ENCODE assay signal across 8 cellular contexts in the genomic region with DNA sequence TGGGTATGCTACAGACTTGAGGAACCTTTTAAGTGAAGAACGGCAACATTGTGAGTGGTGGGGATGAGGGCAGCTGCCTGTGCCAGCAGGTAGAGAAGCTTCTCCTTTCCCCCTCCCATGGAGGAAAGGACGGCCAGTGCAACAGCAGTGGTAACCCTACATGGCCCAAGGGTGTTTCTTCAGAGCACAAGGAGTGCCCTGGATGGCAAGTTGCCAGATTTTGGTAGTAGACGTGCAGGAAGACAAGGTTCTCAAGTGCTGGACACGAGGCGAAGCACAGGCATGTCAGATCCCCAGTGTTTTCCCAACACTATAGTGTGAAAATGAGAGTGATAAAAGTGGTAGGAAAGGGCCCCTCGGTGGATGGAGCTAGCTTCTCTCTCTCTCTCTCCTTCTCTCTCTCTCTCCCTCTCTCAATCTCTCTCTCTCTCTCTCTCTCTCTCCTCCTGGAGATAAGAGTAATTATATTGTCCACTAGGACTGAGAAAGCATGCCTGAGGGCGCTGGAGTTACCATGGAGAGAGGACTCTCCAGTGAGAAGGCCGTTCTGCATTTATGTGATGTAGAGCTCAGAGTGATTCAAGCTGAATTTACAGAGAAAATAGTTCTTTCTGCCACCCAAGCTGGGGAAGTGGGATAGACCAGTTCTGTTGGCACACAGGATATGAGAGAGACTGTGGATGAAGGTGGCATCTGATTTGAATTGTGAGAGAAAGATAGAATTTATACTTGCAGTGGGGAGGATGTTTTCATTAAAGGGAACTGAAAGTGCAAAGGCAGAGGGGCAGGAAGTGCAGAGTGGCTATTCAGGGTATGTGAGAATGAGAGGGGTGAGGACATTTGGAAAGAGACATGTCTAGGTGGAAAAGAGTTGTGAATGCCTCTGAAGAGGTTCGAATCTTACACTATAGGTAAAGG. TPM values are rescaled to one million over a fixed set of nuclear protein-coding genes. Genes with fewer than 3 reads are reported as not detected.
DNase-seq lines count a peak whose midpoint lies in the region; ATAC-seq, FAIRE-seq and TF ChIP-seq lines count a peak whose summit lies in the region.

No MANE protein-coding gene starts in this region.

- H3K4me3 ChIP-seq in bronchial epithelial cell (ENCODE audit: low read depth, low read length) = no peak overlapping the region
- H3K4me3 ChIP-seq in prostate gland = no peak overlapping the region
- no peak overlapping the region for H3K4me3 ChIP-seq in tibial artery

- no peak for TF ChIP-seq POLR2A in prostate gland (IDR thresholded peaks at IDR 0.05)

- FAIRE-seq in bronchial epithelial cell (lab: Jason Lieb, UNC) = no peak

- H3K4me1 ChIP-seq in prostate gland (replicated peaks) (no peaks in the 10 kb centered on the region), tibial artery (no peaks in the 10 kb centered on the region)

- H3K36me3 ChIP-seq in bronchial epithelial cell (ENCODE audit: control insufficient read depth, insufficient read depth, low read length) = no peaks in the 10 kb centered on the region
- no peaks in the 10 kb centered on the region for H3K36me3 ChIP-seq in prostate gland
- no peaks in the 10 kb centered on the region for H3K36me3 ChIP-seq in tibial artery

- peaks cover 8% of the 10 kb centered on the region for H3K4me1 Mint-ChIP-seq in activated T-cell treated with anti-CD3 and anti-CD28 coated beads, Interleukin-2, amount 50 U/mL, for 24 hours (ENCODE audit: low read depth)
- no peaks in the 10 kb centered on the region for H3K4me1 Mint-ChIP-seq in chondrocyte (ENCODE audit: low read depth)

- no peaks in the 10 kb centered on the region for H3K9me3 Mint-ChIP-seq in activated T-cell treated with anti-CD3 and anti-CD28 coated beads, Interleukin-2, amount 50 U/mL, for 24 hours
- H3K9me3 Mint-ChIP-seq in chondrocyte (ENCODE audit: low read depth) = no peaks in the 10 kb centered on the region

- intact Hi-C loops in prostate gland (cut with DNase I) (no loop called here), tibial artery (cut with DNase I; ENCODE audit: low total_unique reads) (no loop called here)

- H3K4me3 Mint-ChIP-seq in activated T-cell treated with anti-CD3 and anti-CD28 coated beads, Interleukin-2, amount 50 U/mL, for 24 hours = no peak overlapping the region
- H3K4me3 Mint-ChIP-seq in chondrocyte (ENCODE audit: unreplicated experiment) = no peak overlapping the region

- H3K36me3 Mint-ChIP-seq in activated T-cell treated with anti-CD3 and anti-CD28 coated beads, Interleukin-2, amount 50 U/mL, for 24 hours (ENCODE audit: low read depth) = no peaks in the 10 kb centered on the region
- H3K36me3 Mint-ChIP-seq in chondrocyte (ENCODE audit: low read depth) = no peaks in the 10 kb centered on the region

- no peak overlapping the region for H3K27ac Mint-ChIP-seq in activated T-cell treated with anti-CD3 and anti-CD28 coated beads, Interleukin-2, amount 50 U/mL, for 24 hours
- no peak overlapping the region for H3K27ac Mint-ChIP-seq in chondrocyte (ENCODE audit: unreplicated experiment)

- WGBS in prostate gland = 39% methylated on average over 9 of the region's 9 CpGs

- H3K27me3 Mint-ChIP-seq in activated T-cell treated with anti-CD3 and anti-CD28 coated beads, Interleukin-2, amount 50 U/mL, for 24 hours = peaks cover 15% of the 10 kb centered on the region
- H3K27me3 Mint-ChIP-seq in chondrocyte (ENCODE audit: low read depth) = peaks cover 32% of the 10 kb centered on the region

- H3K9me3 ChIP-seq in prostate gland = no peaks in the 10 kb centered on the region
- no peaks in the 10 kb centered on the region for H3K9me3 ChIP-seq in tibial artery

- DNase-seq in ELF-1 (ENCODE audit: low read depth, low spot score) = peak; percentile 4
- DNase-seq in bronchial epithelial cell (ENCODE audit: low read depth) = peak; percentile 39
- no peak for DNase-seq in prostate gland (ENCODE audit: low spot score)
- DNase-seq in activated T-cell treated with anti-CD3 and anti-CD28 coated beads, Interleukin-2, amount 50 U/mL, for 24 hours = no peak
- no peak for DNase-seq in chondrocyte (ENCODE audit: low spot score)
- no peak for DNase-seq in tibial artery

- peaks cover 5% of the 10 kb centered on the region for H3K27me3 ChIP-seq in bronchial epithelial cell (ENCODE audit: control insufficient read depth, insufficient read depth, low read length)
- no peaks in the 10 kb centered on the region for H3K27me3 ChIP-seq in prostate gland (replicated peaks; ENCODE audit: insufficient read depth)
- no peaks in the 10 kb centered on the region for H3K27me3 ChIP-seq in tibial artery

- ATAC-seq in GM21381 (IDR thresholded peaks at IDR 0.05; ENCODE audit: unreplicated experiment) (peak; percentile 98), HG03460 (IDR thresholded peaks at IDR 0.05; ENCODE audit: unreplicated experiment) (peak; percentile 99)

- TF ChIP-seq CTCF in bronchial epithelial cell (IDR thresholded peaks at IDR 0.05; ENCODE audit: insufficient read depth, low read length, severe bottlenecking) (no peak), prostate gland (IDR thresholded peaks at IDR 0.05) (no peak), chondrocyte (IDR thresholded peaks at IDR 0.05) (no peak), tibial artery (IDR thresholded peaks at IDR 0.05) (no peak)

- no peak overlapping the region for H3K27ac ChIP-seq in prostate gland
- no peak overlapping the region for H3K27ac ChIP-seq in tibial artery

RNA-seq across cellular contexts. Expression of gene TRPC3, which starts 25.6 kb away (rescaled TPM):
- total RNA-seq in bronchial epithelial cell (0.26 TPM in 1 of 2 replicates, not detected in the other), prostate gland (1 to 10 TPM in 1 of 2 donors, not detected in 1; 1.5 TPM), chondrocyte (0.20 to 0.39 TPM in 2 of 3 replicates, not detected in the other)

Comparison
In these comparisons a context has a peak if more than half of its experiments do, and no peak if none do; other contexts are left out.
1. DNase-seq: peak in ELF-1 (single experiment) and bronchial epithelial cell (single experiment); none in prostate gland (single experiment), activated T-cell treated with anti-CD3 and anti-CD28 coated beads, Interleukin-2, amount 50 U/mL, for 24 hours (single experiment), chondrocyte (single experiment) and tibial artery (0 of 2).